In the genomic region with DNA sequence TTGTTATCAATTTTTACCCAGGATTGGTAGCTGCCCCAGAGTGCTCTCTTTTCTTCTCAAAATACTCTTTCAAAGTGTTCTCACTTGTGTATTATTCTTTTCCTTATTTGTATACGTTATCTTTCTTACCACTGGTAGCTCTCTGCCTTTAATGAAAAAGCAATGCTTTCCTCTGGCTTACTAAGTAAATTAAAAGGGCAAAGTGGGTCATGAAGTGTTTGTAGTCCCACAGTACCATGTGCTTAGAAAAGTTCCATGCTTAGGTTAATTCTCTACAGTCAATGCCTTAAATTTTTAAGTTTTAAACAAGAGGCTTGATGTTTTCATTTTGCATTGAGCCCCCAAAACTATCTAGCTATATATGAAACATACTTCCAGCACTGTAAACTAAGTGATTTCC, we compare ENCODE assay signal across 34 cellular contexts.
"Had no signal": no experiment of that assay in that cellular context is flagged by ENCODE, and none has a peak within 500 bp of the region (broad histone marks: within the 10 kb centered on the region; RNA-seq: fewer than 3 reads in every experiment).

No MANE protein-coding gene starts in this region.

- H3K4me1 ChIP-seq: adrenal gland, ascending aorta, body of pancreas, breast epithelium had no signal

- H3K27ac ChIP-seq: adrenal gland, ascending aorta, body of pancreas, brain microvascular endothelial cell, breast epithelium, cardiac muscle cell had no signal

- H3K4me3 ChIP-seq: adrenal gland, ascending aorta, body of pancreas, breast epithelium, cardiac muscle cell had no signal

- DNase-seq: activated effector memory CD4-positive, alpha-beta T cell treated with anti-CD3 and anti-CD28 coated beads, Interleukin-2, amount 50 U/mL, for 16 hours; activated effector memory CD4-positive, alpha-beta T cell treated with Interleukin-2 at 50 U/mL for 16 hours; activated gamma-delta T cell; activated gamma-delta T cell treated with Interleukin-2 at 50 U/mL for 16 hours; activated naive CD4-positive, alpha-beta T cell; activated naive CD4-positive, alpha-beta T cell treated with anti-CD3 and anti-CD28 coated beads for 36 hours; activated naive CD4-positive, alpha-beta T cell treated with anti-CD3 and anti-CD28 coated beads, Interleukin-2, amount 10 ng/mL, durations not matched to agents 7 days and 5 days; activated naive CD4-positive, alpha-beta T cell treated with anti-CD3 and anti-CD28 coated beads, Interleukin-2, amount 50 U/mL, for 16 hours; activated naive CD4-positive, alpha-beta T cell treated with Interleukin-2 at 50 U/mL for 16 hours; activated naive CD8-positive, alpha-beta T cell treated with anti-CD3 and anti-CD28 coated beads for 36 hours; activated naive CD8-positive, alpha-beta T cell treated with anti-CD3 and anti-CD28 coated beads, Interleukin-2, amount 10 ng/mL, durations not matched to agents 7 days and 5 days; activated naive CD8-positive, alpha-beta T cell treated with anti-CD3 and anti-CD28 coated beads, Interleukin-2, amount 50 U/mL, for 24 hours; activated T-cell treated with anti-CD3 and anti-CD28 coated beads, Interleukin-2, amount 50 U/mL, for 1 hour; activated T-cell treated with anti-CD3 and anti-CD28 coated beads, Interleukin-2, amount 50 U/mL, for 24 hours; activated T-cell treated with anti-CD3 and anti-CD28 coated beads, Interleukin-2, amount 50 U/mL, for 4 hours; activated T-cell treated with anti-CD3 and anti-CD28 coated beads, Interleukin-2, amount 50 U/mL, for 48 hours; activated T-cell treated with anti-CD3 and anti-CD28 coated beads, Interleukin-2, amount 50 U/mL, for 72 hours; adrenal gland; amniotic stem cell; amygdala; anterior cingulate cortex; aorta; body of pancreas; brain microvascular endothelial cell; caudate nucleus; central memory CD4-positive, alpha-beta T cell; cerebellar nuclear complex had no signal

- H3K9me3 ChIP-seq: adrenal gland, ascending aorta, body of pancreas, breast epithelium had no signal

- H3K36me3 ChIP-seq: adrenal gland, ascending aorta, brain microvascular endothelial cell, breast epithelium, cardiac muscle cell had no signal

- FAIRE-seq: astrocyte, bronchial epithelial cell had no signal

- H3K27me3 ChIP-seq: adrenal gland, ascending aorta, body of pancreas, brain microvascular endothelial cell, breast epithelium, cardiac muscle cell had no signal

- ATAC-seq: activated naive CD4-positive, alpha-beta T cell treated with anti-CD3 and anti-CD28 coated beads, Interleukin-2, amount 50 U/mL, for 72 hours; activated naive CD8-positive, alpha-beta T cell treated with anti-CD3 and anti-CD28 coated beads, Interleukin-2, amount 50 U/mL, for 24 hours; activated T-cell treated with anti-CD3 and anti-CD28 coated beads, Interleukin-2, amount 50 U/mL, for 4 hours; activated T-cell treated with anti-CD3 and anti-CD28 coated beads, Interleukin-2, amount 50 U/mL, for 72 hours; activated T-helper 17 cell treated with anti-CD3 and anti-CD28 coated beads, Interleukin-2, amount 50 U/mL, for 72 hours; body of pancreas had no signal
